1 cellular context compared by ENCODE assay signal in genomic region chr6:31094389-31094881, GRCh38.
TF ChIP-seq lines count a peak whose summit lies in the region.

No MANE protein-coding gene starts in this region.

TF ChIP-seq in endothelial cell of umbilical vein, 7 proteins besides CTCF, POLR2A, EP300 and RAD21:
- TF ChIP-seq FOS (IDR thresholded peaks at IDR 0.05; ENCODE audit: borderline replicate concordance, insufficient read depth, low read length) (peak; percentile 36), GATA2 (IDR thresholded peaks at IDR 0.05; ENCODE audit: insufficient read depth, insufficient read length, low read depth, low read length) (peak; percentile 55), MYC (IDR thresholded peaks at IDR 0.05; ENCODE audit: low read depth, low read length) (no peak), POLR2AphosphoS5 (IDR thresholded peaks at IDR 0.05; ENCODE audit: insufficient read depth, low read depth, low read length) (peak; percentile 78), JUN (IDR thresholded peaks at IDR 0.05; ENCODE audit: borderline replicate concordance, insufficient read depth, insufficient read length, low read depth) (peak; percentile 66)
- TF ChIP-seq, protein P1, sequence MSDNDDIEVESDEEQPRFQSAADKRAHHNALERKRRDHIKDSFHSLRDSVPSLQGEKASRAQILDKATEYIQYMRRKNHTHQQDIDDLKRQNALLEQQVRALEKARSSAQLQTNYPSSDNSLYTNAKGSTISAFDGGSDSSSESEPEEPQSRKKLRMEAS (IDR thresholded peaks at IDR 0.05; ENCODE audit: insufficient read depth, insufficient read length), result no peak
